ENCODE assay signal across 17 cellular contexts in genomic region chr1:183548136-183548535, GRCh38. TPM values are rescaled to one million over a fixed set of nuclear protein-coding genes. Genes with fewer than 3 reads are reported as not detected.
A peak's percentile ranks its signal among the peaks of the same experiment; 100 is the strongest.
DNase-seq lines count a peak whose midpoint lies in the region; ATAC-seq and TF ChIP-seq lines count a peak whose summit lies in the region.
"Had no signal": no experiment of that assay in that cellular context is flagged by ENCODE, and none has a peak within 500 bp of the region (broad histone marks: within the 10 kb centered on the region; RNA-seq: fewer than 3 reads in every experiment).

No MANE protein-coding gene starts in this region.

- no peak overlapping the region for H3K4me3 ChIP-seq in lung
- H3K4me3 ChIP-seq: body of pancreas had no signal

- no peaks in the 10 kb centered on the region for H3K9me3 ChIP-seq in lung (ENCODE audit: control insufficient read depth in 2 of 2, insufficient read depth in 1 of 2, low read length in 1 of 2)
- H3K9me3 ChIP-seq: body of pancreas had no signal

- ATAC-seq in lung (ENCODE audit: insufficient read depth, low FRiP score), result peak; percentile 46
- ATAC-seq in GM21381 (IDR thresholded peaks at IDR 0.05; ENCODE audit: unreplicated experiment), result no peak
- no peak for ATAC-seq in HG03378 (IDR thresholded peaks at IDR 0.05; ENCODE audit: unreplicated experiment)
- ATAC-seq: body of pancreas had no signal

- no peak overlapping the region for H3K27ac ChIP-seq in lung (ENCODE audit: low read depth in 1 of 2, low read length in 1 of 2)
- H3K27ac ChIP-seq: body of pancreas had no signal

- 74 to 76% methylated on average over 1 of the region's 1 CpG for WGBS in lung, 2 donors

- no peak for TF ChIP-seq CTCF in lung (IDR thresholded peaks at IDR 0.05; ENCODE audit: control extremely low read depth, extremely low read depth)

- H3K4me1 ChIP-seq in lung (ENCODE audit: control insufficient read depth in 2 of 2, insufficient read depth in 2 of 2, low read length in 2 of 2), result peaks cover 0 to 2% of the 10 kb centered on the region in 2 donors
- H3K4me1 ChIP-seq: body of pancreas had no signal

- H3K36me3 ChIP-seq in lung (ENCODE audit: control insufficient read depth in 2 of 2, insufficient read depth in 2 of 2, low read length in 2 of 2), result peaks cover 25 to 35% of the 10 kb centered on the region in 2 donors

- DNase-seq in DMS153 treated with DMSO at 0.1 percent for 48 hours (lab: John Stamatoyannopoulos, UW; ENCODE audit: unreplicated experiment) (peak; percentile 52), NCI-H1092 treated with DMSO at 0.1 percent for 48 hours (lab: John Stamatoyannopoulos, UW) (peak; percentile 88), NCI-H69 (lab: John Stamatoyannopoulos, UW) (peak; percentile 82), lung (ENCODE audit: low spot score) (no peak), anterior cingulate cortex (lab: John Stamatoyannopoulos, UW) (no peak), NCI-H1930 (lab: John Stamatoyannopoulos, UW) (no peak)
- DNase-seq: activated CD4-positive, alpha-beta T cell treated with anti-CD3 and anti-CD28 coated beads, Interleukin-2, amount 10 ng/mL, durations not matched to agents 24 days and 14 days; body of pancreas; effector CD4-positive, alpha-beta T cell; foreskin fibroblast; HCEC 1CT; midbrain; NCI-H1436; stimulated activated CD4-positive, alpha-beta T cell treated with anti-CD3 and anti-CD28 coated beads, Interleukin-1b, Interleukin-23, amount 100 ng/mL, for 48 hours; T-helper 2 cell had no signal

- H3K27me3 ChIP-seq in lung (ENCODE audit: control insufficient read depth, insufficient read depth), result no peaks in the 10 kb centered on the region
- H3K27me3 ChIP-seq: body of pancreas had no signal

RNA-seq across cellular contexts. Expression of gene NCF2, which starts 42.1 kb away (rescaled TPM):
- 10 to 100 TPM; 38.7 to 99.0 TPM for total RNA-seq in lung
- polyA plus RNA-seq in lung, result 100 to 1,000 TPM in 1 of 2 donors, 10 to 100 TPM in 1; 49.6 to 193 TPM

Comparison
In these comparisons a context has a peak if more than half of its experiments do, and no peak if none do; other contexts are left out.
1. DNase-seq: peak in DMS153 treated with DMSO at 0.1 percent for 48 hours (single experiment), NCI-H1092 treated with DMSO at 0.1 percent for 48 hours (single experiment) and NCI-H69 (single experiment); none in lung (single experiment), anterior cingulate cortex (0 of 58) and NCI-H1930 (0 of 2).